In the genomic region with DNA sequence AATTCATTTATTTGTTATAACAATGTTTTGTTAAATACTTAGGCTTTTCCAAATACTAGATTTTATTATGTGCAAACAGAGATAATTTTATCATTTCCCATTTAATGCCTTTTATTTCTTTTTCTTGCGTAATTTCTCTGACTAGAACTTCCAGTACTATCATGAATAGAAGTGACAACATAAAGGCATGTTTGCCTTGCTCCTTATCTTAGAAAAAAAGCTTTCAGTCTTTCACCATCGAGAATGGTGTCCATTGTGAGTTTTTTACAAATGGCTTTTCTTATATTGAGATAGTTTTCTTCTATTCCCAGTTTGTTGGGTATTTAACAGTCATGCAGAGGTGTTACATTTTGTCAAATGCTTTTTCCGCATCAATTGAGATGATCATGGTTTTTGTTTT, we compare ENCODE assay signal across 30 cellular contexts.
"Had no signal": no experiment of that assay in that cellular context is flagged by ENCODE, and none has a peak within 500 bp of the region (broad histone marks: within the 10 kb centered on the region; RNA-seq: fewer than 3 reads in every experiment).

No MANE protein-coding gene starts in this region.

- H3K4me1 ChIP-seq: breast epithelium, colonic mucosa, foreskin keratinocyte, gastrocnemius medialis had no signal

- H3K9me3 ChIP-seq: breast epithelium, colonic mucosa, gastrocnemius medialis had no signal

- H3K36me3 ChIP-seq: breast epithelium, cardiac muscle cell, colonic mucosa, gastrocnemius medialis, WERI-Rb-1 had no signal

- DNase-seq: activated B cell treated with CpG ODN at 0.5 μM for 24 hours; activated CD4-positive, alpha-beta T cell treated with anti-CD3 and anti-CD28 coated beads for 48 hours; activated CD4-positive, alpha-beta T cell treated with anti-CD3 and anti-CD28 coated beads, Interleukin-2, amount 50 U/mL, for 1 hour; activated CD4-positive, alpha-beta T cell treated with anti-CD3 and anti-CD28 coated beads, Interleukin-2, amount 50 U/mL, for 48 hours; activated CD8-positive, alpha-beta memory T cell treated with anti-CD3 and anti-CD28 coated beads for 24 hours; activated CD8-positive, alpha-beta T cell treated with anti-CD3 and anti-CD28 coated beads for 36 hours; activated effector memory CD4-positive, alpha-beta T cell treated with Interleukin-2 at 50 U/mL for 16 hours; activated gamma-delta T cell treated with Interleukin-2 at 50 U/mL for 16 hours; activated naive CD4-positive, alpha-beta T cell treated with anti-CD3 and anti-CD28 coated beads, Interleukin-2, amount 50 U/mL, for 16 hours; activated naive CD4-positive, alpha-beta T cell treated with Interleukin-2 at 50 U/mL for 16 hours; activated T-cell treated with anti-CD3 and anti-CD28 coated beads, Interleukin-2, amount 50 U/mL, for 4 hours; amygdala; aorta; central memory CD4-positive, alpha-beta T cell; cerebellar nuclear complex; colonic mucosa; dorsolateral prefrontal cortex; effector memory CD4-positive, alpha-beta T cell; endodermal cell; foreskin keratinocyte; gastrocnemius medialis; T-helper 1 cell; T-helper 17 cell; T1000; WERI-Rb-1 had no signal

- ATAC-seq: activated CD4-positive, CD25-positive, alpha-beta regulatory T cell treated with anti-CD3 and anti-CD28 coated beads, Interleukin-2, amount 50 U/mL, for 24 hours; activated CD8-positive, alpha-beta T cell treated with anti-CD3 and anti-CD28 coated beads for 36 hours; activated T-cell treated with anti-CD3 and anti-CD28 coated beads, Interleukin-2, amount 50 U/mL, for 4 hours; activated T-helper 17 cell treated with anti-CD3 and anti-CD28 coated beads, Interleukin-2, amount 50 U/mL, for 72 hours; esophagus mucosa; foreskin keratinocyte; gastrocnemius medialis; T-helper 17 cell had no signal

- H3K27me3 ChIP-seq: breast epithelium, cardiac muscle cell, colonic mucosa, dorsolateral prefrontal cortex, foreskin keratinocyte, gastrocnemius medialis had no signal

- H3K27ac ChIP-seq: breast epithelium, cardiac muscle cell, colonic mucosa, dorsolateral prefrontal cortex, foreskin keratinocyte, gastrocnemius medialis, WERI-Rb-1 had no signal

- H3K4me3 ChIP-seq: breast epithelium, cardiac muscle cell, colonic mucosa, dorsolateral prefrontal cortex, gastrocnemius medialis had no signal
